ENCODE assay signal across 1 cellular context in genomic region chr2:233689031-233689430, GRCh38.
TF ChIP-seq lines count a peak whose summit lies in the region.

No MANE protein-coding gene starts in this region.

TF ChIP-seq in K562, 482 proteins besides CTCF, POLR2A, EP300 and RAD21:
- no peak for TF ChIP-seq CHD4 (IDR thresholded peaks at IDR 0.05; ENCODE audit: insufficient read depth, insufficient replicate concordance, low read depth, low read length, poor library complexity, severe bottlenecking)
- 0 out of 2 replicates have a peak, but pooled peaks have one; percentile 26 for TF ChIP-seq SPI1 (IDR thresholded peaks at IDR 0.05; ENCODE audit: borderline replicate concordance, low read depth, low read length)
